15 cellular contexts compared by ENCODE assay signal in genomic region chr4:47650584-47651130, GRCh38.
"Had no signal": no experiment of that assay in that cellular context is flagged by ENCODE, and none has a peak within 500 bp of the region (broad histone marks: within the 10 kb centered on the region; RNA-seq: fewer than 3 reads in every experiment).

No MANE protein-coding gene starts in this region.

- H3K9me3 Mint-ChIP-seq: activated CD4-positive, alpha-beta memory T cell treated with anti-CD3 and anti-CD28 coated beads, Interleukin-2, amount 10 ng/mL, durations not matched to agents 7 days and 5 days; brain; nephron had no signal

- H3K4me1 ChIP-seq: esophagus muscularis mucosa, prostate gland, right lobe of liver, upper lobe of left lung had no signal

- H3K4me3 ChIP-seq: esophagus muscularis mucosa, prostate gland, right lobe of liver, upper lobe of left lung had no signal

- H3K27me3 ChIP-seq: esophagus muscularis mucosa, right lobe of liver, upper lobe of left lung had no signal

- DNase-seq: activated CD4-positive, alpha-beta memory T cell treated with anti-CD3 and anti-CD28 coated beads, Interleukin-2, amount 10 ng/mL, durations not matched to agents 7 days and 5 days; activated naive CD4-positive, alpha-beta T cell; hippocampal formation; mesendoderm; occipital lobe; right lobe of liver; stimulated activated CD4-positive, alpha-beta T cell treated with anti-CD3 and anti-CD28 coated beads, Interleukin-12 subunit alpha, Interleukin-12 subunit beta, amount 100 ng/mL, for 4 hours; stimulated activated naive CD4-positive, alpha-beta T cell; T-helper 1 cell; upper lobe of left lung had no signal

- H3K9me3 ChIP-seq: esophagus muscularis mucosa, prostate gland, right lobe of liver, upper lobe of left lung had no signal

- H3K27ac ChIP-seq: esophagus muscularis mucosa, prostate gland, right lobe of liver, upper lobe of left lung, VCaP had no signal

- H3K27ac Mint-ChIP-seq: activated CD4-positive, alpha-beta memory T cell treated with anti-CD3 and anti-CD28 coated beads, Interleukin-2, amount 10 ng/mL, durations not matched to agents 7 days and 5 days; brain; nephron had no signal

- H3K36me3 Mint-ChIP-seq: brain had no signal

- H3K36me3 ChIP-seq: esophagus muscularis mucosa, prostate gland, right lobe of liver, upper lobe of left lung had no signal
